ENCODE assay signal across 21 cellular contexts in genomic region chr15:25703726-25704125, GRCh38.
"Had no signal": no experiment of that assay in that cellular context is flagged by ENCODE, and none has a peak within 500 bp of the region (broad histone marks: within the 10 kb centered on the region; RNA-seq: fewer than 3 reads in every experiment).

No MANE protein-coding gene starts in this region.

- ATAC-seq: left lung; stimulated activated naive B cell treated with anti-CD40 and anti-IgM and Interleukin-4, amounts not matched to agents 10 μg/mL and 1 μg/mL and 100 μg/mL, for 72 hours had no signal

- H3K9me3 ChIP-seq: heart left ventricle, left lung, lower lobe of right lung, prostate gland, thyroid gland, upper lobe of left lung had no signal

- H3K4me1 Mint-ChIP-seq: memory B cell; nephron; stimulated activated naive B cell treated with anti-CD40 and anti-IgM and Interleukin-4, amounts not matched to agents 10 μg/mL and 1 μg/mL and 100 μg/mL, for 72 hours had no signal

- H3K27me3 ChIP-seq: dorsolateral prefrontal cortex, heart left ventricle, left lung, thyroid gland, upper lobe of left lung had no signal

- H3K27ac ChIP-seq: dorsolateral prefrontal cortex, heart left ventricle, left lung, lower lobe of right lung, parathyroid adenoma, prostate gland, thyroid gland, upper lobe of left lung had no signal

- H3K4me1 ChIP-seq: heart left ventricle, left lung, lower lobe of right lung, parathyroid adenoma, prostate gland, thyroid gland, upper lobe of left lung had no signal

- H3K9me3 Mint-ChIP-seq: memory B cell; nephron; stimulated activated naive B cell treated with anti-CD40 and anti-IgM and Interleukin-4, amounts not matched to agents 10 μg/mL and 1 μg/mL and 100 μg/mL, for 72 hours had no signal

- H3K27ac Mint-ChIP-seq: memory B cell; nephron; stimulated activated naive B cell treated with anti-CD40 and anti-IgM and Interleukin-4, amounts not matched to agents 10 μg/mL and 1 μg/mL and 100 μg/mL, for 72 hours had no signal

- H3K27me3 Mint-ChIP-seq: stimulated activated naive B cell treated with anti-CD40 and anti-IgM and Interleukin-4, amounts not matched to agents 10 μg/mL and 1 μg/mL and 100 μg/mL, for 72 hours had no signal

- DNase-seq: central memory CD4-positive, alpha-beta T cell; cortex of kidney; effector CD8-positive, alpha-beta T cell; foreskin melanocyte; heart left ventricle; hypothalamus; islet precursor cell; left lung; lower lobe of right lung; midbrain; stimulated activated CD4-positive, alpha-beta T cell treated with anti-CD3 and anti-CD28 coated beads, Interleukin-15, amount 100 ng/mL, for 24 hours; stimulated activated CD4-positive, alpha-beta T cell treated with anti-CD3 and anti-CD28 coated beads, Interleukin-1b, Interleukin-23, amount 100 ng/mL, for 48 hours; stimulated activated CD4-positive, alpha-beta T cell treated with anti-CD3 and anti-CD28 coated beads, Interleukin-4, amount 100 ng/mL, for 24 hours; stimulated activated naive B cell treated with anti-CD40 and anti-IgM and Interleukin-4, amounts not matched to agents 10 μg/mL and 1 μg/mL and 100 μg/mL, for 72 hours; thyroid gland had no signal

- H3K4me3 ChIP-seq: dorsolateral prefrontal cortex, heart left ventricle, left lung, lower lobe of right lung, prostate gland, thyroid gland, upper lobe of left lung had no signal

- H3K36me3 Mint-ChIP-seq: memory B cell; stimulated activated naive B cell treated with anti-CD40 and anti-IgM and Interleukin-4, amounts not matched to agents 10 μg/mL and 1 μg/mL and 100 μg/mL, for 72 hours had no signal

- H3K36me3 ChIP-seq: heart left ventricle, prostate gland, thyroid gland, upper lobe of left lung had no signal

- H3K4me3 Mint-ChIP-seq: memory B cell; nephron; stimulated activated naive B cell treated with anti-CD40 and anti-IgM and Interleukin-4, amounts not matched to agents 10 μg/mL and 1 μg/mL and 100 μg/mL, for 72 hours had no signal
